ENCODE assay signal across 13 cellular contexts in genomic region chr11:65114538-65115171, GRCh38. TPM values are rescaled to one million over a fixed set of nuclear protein-coding genes. Genes with fewer than 3 reads are reported as not detected.
DNase-seq lines count a peak whose midpoint lies in the region; ATAC-seq, FAIRE-seq and TF ChIP-seq lines count a peak whose summit lies in the region.
"Had no signal": no experiment of that assay in that cellular context is flagged by ENCODE, and none has a peak within 500 bp of the region (broad histone marks: within the 10 kb centered on the region; RNA-seq: fewer than 3 reads in every experiment).

No MANE protein-coding gene starts in this region.

- H3K4me1 ChIP-seq in astrocyte (ENCODE audit: insufficient read depth, low read length) (peaks cover 34% of the 10 kb centered on the region), sigmoid colon (peaks cover 0 to 60% (median 54%) of the 10 kb centered on the region in 4 donors)
- H3K4me1 ChIP-seq: foreskin keratinocyte had no signal

- no peak for ATAC-seq in GM21723 (IDR thresholded peaks at IDR 0.05; ENCODE audit: unreplicated experiment)
- ATAC-seq in activated CD4-positive, alpha-beta T cell treated with anti-CD3 and anti-CD28 coated beads for 36 hours, result no peak
- ATAC-seq: foreskin keratinocyte had no signal

- peaks cover 27% of the 10 kb centered on the region for H4K20me1 ChIP-seq in astrocyte (ENCODE audit: insufficient read depth, low read length)

- TF ChIP-seq POLR2A in sigmoid colon (IDR thresholded peaks at IDR 0.05), result no peak

- peaks cover 4% of the 10 kb centered on the region for H3K27me3 Mint-ChIP-seq in activated naive CD4-positive, alpha-beta T cell treated with anti-CD3 and anti-CD28 coated beads, Interleukin-2, amount 10 ng/mL, durations not matched to agents 7 days and 5 days
- no peaks in the 10 kb centered on the region for H3K27me3 Mint-ChIP-seq in astrocyte (ENCODE audit: low read depth, unreplicated experiment)
- H3K27me3 Mint-ChIP-seq in activated CD4-positive, alpha-beta T cell treated with anti-CD3 and anti-CD28 coated beads for 36 hours, result no peaks in the 10 kb centered on the region

- POLR2A ChIA-PET in activated CD4-positive, alpha-beta T cell treated with anti-CD3 and anti-CD28 coated beads for 36 hours (lab: Charles Lee), result interaction anchor here (0.6 kb wide), 1 partner anchor 402 kb away, joined by 4 read pairs; no protein-coding TSS in a partner anchor

- DNase-seq in activated naive CD4-positive, alpha-beta T cell treated with anti-CD3 and anti-CD28 coated beads, Interleukin-2, amount 10 ng/mL, durations not matched to agents 7 days and 5 days, result no peak
- DNase-seq in activated naive CD4-positive, alpha-beta T cell (lab: John Stamatoyannopoulos, UW), result no peak
- DNase-seq in astrocyte (ENCODE audit: low read depth) (no peak), sigmoid colon (peak; percentile 62)
- no peak for DNase-seq in activated CD4-positive, alpha-beta T cell treated with anti-CD3 and anti-CD28 coated beads for 36 hours
- DNase-seq: effector CD4-positive, alpha-beta T cell; foreskin keratinocyte; immature natural killer cell; MV-4-11; NCI-H2171; WERI-Rb-1 had no signal

- H3K4me2 ChIP-seq in astrocyte (ENCODE audit: low read length), result no peak overlapping the region

- H3K4me3 Mint-ChIP-seq in activated naive CD4-positive, alpha-beta T cell treated with anti-CD3 and anti-CD28 coated beads, Interleukin-2, amount 10 ng/mL, durations not matched to agents 7 days and 5 days, result peak overlapping the region; percentile 87
- H3K4me3 Mint-ChIP-seq in astrocyte (ENCODE audit: unreplicated experiment), result peak overlapping the region; percentile 34
- no peak overlapping the region for H3K4me3 Mint-ChIP-seq in activated CD4-positive, alpha-beta T cell treated with anti-CD3 and anti-CD28 coated beads for 36 hours

- no peak for FAIRE-seq in astrocyte (lab: Jason Lieb, UNC)
- FAIRE-seq: urothelium cell line had no signal

- peaks cover 2% of the 10 kb centered on the region for H3K36me3 ChIP-seq in astrocyte (ENCODE audit: insufficient read depth, low read length)
- H3K36me3 ChIP-seq in sigmoid colon, result peaks cover under 1 to 23% (median 5%) of the 10 kb centered on the region in 4 donors

- H3K9ac ChIP-seq in astrocyte (ENCODE audit: low read length), result no peak overlapping the region

- TF ChIP-seq CTCF in astrocyte (IDR thresholded peaks at IDR 0.05; ENCODE audit: insufficient read depth, low read depth, low read length) (no peak), sigmoid colon (IDR thresholded peaks at IDR 0.05) (no peak)

- peaks cover 66% of the 10 kb centered on the region for H3K4me1 Mint-ChIP-seq in activated naive CD4-positive, alpha-beta T cell treated with anti-CD3 and anti-CD28 coated beads, Interleukin-2, amount 10 ng/mL, durations not matched to agents 7 days and 5 days
- peaks cover 6% of the 10 kb centered on the region for H3K4me1 Mint-ChIP-seq in astrocyte (ENCODE audit: low read depth, unreplicated experiment)
- H3K4me1 Mint-ChIP-seq in activated CD4-positive, alpha-beta T cell treated with anti-CD3 and anti-CD28 coated beads for 36 hours, result peaks cover 62% of the 10 kb centered on the region

- H3K27me3 ChIP-seq in astrocyte (ENCODE audit: insufficient read depth, low read length) (no peaks in the 10 kb centered on the region), sigmoid colon (no peaks in the 10 kb centered on the region)
- H3K27me3 ChIP-seq: foreskin keratinocyte had no signal

- H3K27ac Mint-ChIP-seq in activated naive CD4-positive, alpha-beta T cell treated with anti-CD3 and anti-CD28 coated beads, Interleukin-2, amount 10 ng/mL, durations not matched to agents 7 days and 5 days, result no peak overlapping the region
- H3K27ac Mint-ChIP-seq in astrocyte (ENCODE audit: unreplicated experiment), result no peak overlapping the region
- no peak overlapping the region for H3K27ac Mint-ChIP-seq in activated CD4-positive, alpha-beta T cell treated with anti-CD3 and anti-CD28 coated beads for 36 hours

- H3K4me3 ChIP-seq in astrocyte (ENCODE audit: insufficient read depth, low read depth, low read length) (no peak overlapping the region), sigmoid colon (no peak overlapping the region)

- WGBS in sigmoid colon, 2 donors, result 91 to 92% methylated on average over 11 of the region's 11 CpGs

- peaks cover 25% of the 10 kb centered on the region for H3K79me2 ChIP-seq in astrocyte (ENCODE audit: insufficient read depth, low read length)

- intact Hi-C loops in sigmoid colon (cut with DNase I), result loop anchor here (10.0 kb wide), 2 partner anchors 270 to 500 kb away; partner anchors contain the start of genes CDC42BPG, MAP3K11 and PCNX3
- intact Hi-C loops in activated CD4-positive, alpha-beta T cell treated with anti-CD3 and anti-CD28 coated beads for 36 hours (cut with DNase I, micrococcal nuclease), result loop anchor here (5.0 to 10.0 kb wide), 4 partner anchors 197 to 870 kb away; partner anchors contain the start of genes ATG2A (in 1 of the 2), CCDC88B (in 1 of the 2), FKBP2 (in 1 of the 2) and PPP1R14B (in 1 of the 2)

- H2AFZ ChIP-seq in astrocyte (ENCODE audit: low read depth, low read length), result no peak overlapping the region

- no peak overlapping the region for H3K27ac ChIP-seq in astrocyte (ENCODE audit: low read depth, low read length)
- no peak overlapping the region for H3K27ac ChIP-seq in sigmoid colon
- H3K27ac ChIP-seq: foreskin keratinocyte, WERI-Rb-1 had no signal

- H3K9me3 Mint-ChIP-seq in activated naive CD4-positive, alpha-beta T cell treated with anti-CD3 and anti-CD28 coated beads, Interleukin-2, amount 10 ng/mL, durations not matched to agents 7 days and 5 days, result no peaks in the 10 kb centered on the region
- H3K9me3 Mint-ChIP-seq in astrocyte (ENCODE audit: unreplicated experiment), result no peaks in the 10 kb centered on the region
- no peaks in the 10 kb centered on the region for H3K9me3 Mint-ChIP-seq in activated CD4-positive, alpha-beta T cell treated with anti-CD3 and anti-CD28 coated beads for 36 hours (ENCODE audit: low read depth)
- H3K9me3 Mint-ChIP-seq: immature natural killer cell had no signal

- TF ChIP-seq EP300 in sigmoid colon (IDR thresholded peaks at IDR 0.05), result no peak

- CTCF ChIA-PET in activated naive CD4-positive, alpha-beta T cell treated with anti-CD3 and anti-CD28 coated beads, Interleukin-2, amount 10 ng/mL, durations not matched to agents 7 days and 5 days (lab: Charles Lee), result interaction anchor here (8.7 kb wide), 1 partner anchor 17 kb away, joined by 60 read pairs; the partner anchor contains the start of gene VPS51
- CTCF ChIA-PET in activated CD4-positive, alpha-beta T cell treated with anti-CD3 and anti-CD28 coated beads for 36 hours (lab: Charles Lee), result interaction anchor here (0.6 to 4.9 kb wide), 3 partner anchors 18 to 148 kb away, joined by 3 to 56 read pairs (median 3); partner anchors contain the start of gene VPS51

- H3K36me3 Mint-ChIP-seq in activated naive CD4-positive, alpha-beta T cell treated with anti-CD3 and anti-CD28 coated beads, Interleukin-2, amount 10 ng/mL, durations not matched to agents 7 days and 5 days, result peaks cover 27% of the 10 kb centered on the region
- H3K36me3 Mint-ChIP-seq in astrocyte (ENCODE audit: low read depth, unreplicated experiment), result peaks cover 9% of the 10 kb centered on the region
- H3K36me3 Mint-ChIP-seq in activated CD4-positive, alpha-beta T cell treated with anti-CD3 and anti-CD28 coated beads for 36 hours (ENCODE audit: low read depth), result peaks cover 29% of the 10 kb centered on the region

- H3K9me3 ChIP-seq in astrocyte (ENCODE audit: insufficient read depth, low read depth, low read length) (no peaks in the 10 kb centered on the region), sigmoid colon (no peaks in the 10 kb centered on the region)

RNA-seq across cellular contexts. Expression of gene ZNHIT2, which starts 2.8 kb away (rescaled TPM):
- total RNA-seq in astrocyte, result 8.1 and 10.0 TPM in 2 replicates
- 10 to 100 TPM; 13.6 to 16.3 (median 15.0) TPM for total RNA-seq in sigmoid colon
- polyA plus RNA-seq in sigmoid colon, result 10 to 100 TPM in 1 of 3 donors, 1 to 10 TPM in 2; 8.3 to 12.7 (median 9.6) TPM
- total RNA-seq in activated CD4-positive, alpha-beta T cell treated with anti-CD3 and anti-CD28 coated beads for 36 hours, result 1 to 10 TPM; 7.1 to 9.7 TPM

RNA-seq across cellular contexts. Expression of gene TM7SF2, which starts 3.0 kb away (rescaled TPM):
- total RNA-seq in astrocyte (18.0 and 23.9 TPM in 2 replicates), sigmoid colon (10 to 100 TPM; 15.6 to 20.3 (median 17.5) TPM)
- polyA plus RNA-seq in sigmoid colon, result 10 to 100 TPM in 2 of 3 donors, 1 to 10 TPM in 1; 3.6 to 43.2 (median 10.2) TPM
- total RNA-seq in activated CD4-positive, alpha-beta T cell treated with anti-CD3 and anti-CD28 coated beads for 36 hours, result 10 to 100 TPM; 17.4 to 18.1 TPM

RNA-seq across cellular contexts. Expression of gene FAU, which starts 7.3 kb away (rescaled TPM):
- total RNA-seq in astrocyte (670 and 694 TPM in 2 replicates), sigmoid colon (1,000 to 10,000 TPM; 1,235 to 1,561 (median 1,347) TPM)
- 1,000 to 10,000 TPM in 2 of 3 donors, 100 to 1,000 TPM in 1; 811 to 1,178 (median 1,151) TPM for polyA plus RNA-seq in sigmoid colon
- total RNA-seq in activated CD4-positive, alpha-beta T cell treated with anti-CD3 and anti-CD28 coated beads for 36 hours, result 1,000 to 10,000 TPM; 1,125 to 1,182 TPM

RNA-seq across cellular contexts. Expression of gene MRPL49, which starts 7.5 kb away (rescaled TPM):
- total RNA-seq in astrocyte, result 42.6 and 45.1 TPM in 2 replicates
- total RNA-seq in sigmoid colon, result 100 to 1,000 TPM in 1 of 4 donors, 10 to 100 TPM in 3; 41.5 to 104 (median 72.4) TPM
- 10 to 100 TPM; 63.7 to 76.3 (median 69.8) TPM for polyA plus RNA-seq in sigmoid colon
- total RNA-seq in activated CD4-positive, alpha-beta T cell treated with anti-CD3 and anti-CD28 coated beads for 36 hours, result 10 to 100 TPM; 58.5 to 62.5 TPM

RNA-seq across cellular contexts. Expression of gene VPS51, which starts 18.6 kb away (rescaled TPM):
- total RNA-seq in astrocyte (40.0 and 41.4 TPM in 2 replicates), sigmoid colon (100 to 1,000 TPM; 211 to 752 (median 281) TPM)
- polyA plus RNA-seq in sigmoid colon, result 100 to 1,000 TPM in 2 of 3 donors, 10 to 100 TPM in 1; 86.2 to 180 (median 108) TPM
- 100 to 1,000 TPM in 1 of 2 experiments, 10 to 100 TPM in 1; 94.3 to 123 TPM for total RNA-seq in activated CD4-positive, alpha-beta T cell treated with anti-CD3 and anti-CD28 coated beads for 36 hours
